22 cellular contexts compared by ENCODE assay signal in genomic region chr7:35314354-35314753, GRCh38.
"Had no signal": no experiment of that assay in that cellular context is flagged by ENCODE, and none has a peak within 500 bp of the region (broad histone marks: within the 10 kb centered on the region; RNA-seq: fewer than 3 reads in every experiment).

No MANE protein-coding gene starts in this region.

- H3K4me3 ChIP-seq: colonic mucosa, coronary artery, dorsolateral prefrontal cortex, esophagus muscularis mucosa, esophagus squamous epithelium, gastrocnemius medialis, gastroesophageal sphincter had no signal

- DNase-seq: colonic mucosa; cortex of kidney; dermis blood vessel endothelial cell; dorsolateral prefrontal cortex; effector CD4-positive, alpha-beta T cell; effector CD8-positive, alpha-beta T cell; effector memory CD4-positive, alpha-beta T cell; effector memory CD8-positive, alpha-beta T cell; endodermal cell; erythroblast; esophagus squamous epithelium; foreskin fibroblast; foreskin keratinocyte; foreskin melanocyte; gastrocnemius medialis; glutamatergic neuron; heart right ventricle had no signal

- H3K36me3 ChIP-seq: colonic mucosa, esophagus muscularis mucosa, esophagus squamous epithelium, gastrocnemius medialis, gastroesophageal sphincter, heart right ventricle had no signal

- H3K9me3 ChIP-seq: colonic mucosa, esophagus muscularis mucosa, esophagus squamous epithelium, gastrocnemius medialis, gastroesophageal sphincter, heart right ventricle had no signal

- H3K27ac ChIP-seq: colonic mucosa, coronary artery, dorsolateral prefrontal cortex, epithelial cell of prostate, esophagus muscularis mucosa, esophagus squamous epithelium, foreskin keratinocyte, gastrocnemius medialis, gastroesophageal sphincter had no signal

- ATAC-seq: effector memory CD8-positive, alpha-beta T cell; esophagus mucosa; foreskin keratinocyte; gastrocnemius medialis; gastroesophageal sphincter had no signal

- H3K27me3 ChIP-seq: colonic mucosa, esophagus muscularis mucosa, esophagus squamous epithelium, foreskin keratinocyte, gastrocnemius medialis, gastroesophageal sphincter, heart right ventricle had no signal

- H3K4me1 ChIP-seq: colonic mucosa, esophagus muscularis mucosa, esophagus squamous epithelium, foreskin keratinocyte, gastrocnemius medialis had no signal
